Comparison of ENCODE assay signal across 8 cellular contexts in the genomic region with DNA sequence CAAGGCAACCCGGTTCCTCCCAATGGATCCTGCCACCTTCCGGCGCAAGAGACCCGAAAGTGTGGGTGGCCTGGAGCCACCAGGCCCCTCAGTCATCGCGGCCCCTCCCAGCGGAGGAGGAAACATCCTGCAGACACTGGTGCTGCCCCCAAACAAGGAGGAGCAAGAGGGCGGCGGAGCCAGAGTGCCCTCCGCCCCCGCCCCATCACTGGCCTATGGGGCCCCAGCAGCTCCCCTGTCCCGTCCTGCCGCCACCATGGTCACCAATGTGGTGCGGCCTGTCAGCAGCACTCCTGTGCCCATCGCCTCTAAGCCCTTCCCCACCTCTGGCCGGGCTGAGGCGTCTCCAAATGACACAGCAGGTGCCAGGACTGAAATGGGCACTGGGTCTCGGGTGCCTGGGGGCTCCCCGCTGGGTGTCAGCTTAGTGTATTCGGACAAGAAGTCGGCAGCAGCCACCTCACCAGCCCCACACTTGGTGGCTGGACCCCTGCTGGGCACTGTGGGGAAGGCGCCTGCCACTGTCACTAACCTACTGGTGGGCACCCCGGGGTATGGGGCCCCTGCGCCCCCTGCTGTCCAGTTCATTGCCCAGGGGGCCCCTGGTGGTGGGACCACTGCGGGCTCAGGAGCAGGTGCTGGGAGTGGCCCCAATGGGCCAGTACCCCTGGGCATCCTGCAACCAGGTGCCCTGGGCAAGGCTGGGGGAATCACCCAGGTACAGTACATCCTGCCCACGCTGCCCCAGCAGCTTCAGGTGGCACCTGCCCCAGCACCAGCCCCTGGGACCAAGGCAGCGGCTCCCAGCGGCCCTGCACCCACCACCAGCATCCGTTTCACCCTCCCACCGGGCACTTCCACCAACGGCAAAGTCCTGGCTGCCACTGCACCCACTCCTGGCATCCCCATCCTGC. TPM values are rescaled to one million over a fixed set of nuclear protein-coding genes. Genes with fewer than 3 reads are reported as not detected.
DNase-seq lines count a peak whose midpoint lies in the region; ATAC-seq and TF ChIP-seq lines count a peak whose summit lies in the region.

No MANE protein-coding gene starts in this region.

- H3K27me3 Mint-ChIP-seq in activated naive CD4-positive, alpha-beta T cell treated with anti-CD3 and anti-CD28 coated beads for 36 hours (ENCODE audit: low read depth), result no peaks in the 10 kb centered on the region

- TF ChIP-seq POLR2A in transverse colon (IDR thresholded peaks at IDR 0.05), result no peak

- H3K36me3 ChIP-seq in transverse colon, result peaks cover 0 to 33% (median 4%) of the 10 kb centered on the region in 4 donors

- H3K9me3 Mint-ChIP-seq in activated naive CD4-positive, alpha-beta T cell treated with anti-CD3 and anti-CD28 coated beads for 36 hours, result no peaks in the 10 kb centered on the region

- peaks cover 5 to 27% (median 20%) of the 10 kb centered on the region in 4 donors for H3K4me1 ChIP-seq in transverse colon

- no peak overlapping the region for H3K4me3 ChIP-seq in transverse colon

- H3K4me1 Mint-ChIP-seq in activated naive CD4-positive, alpha-beta T cell treated with anti-CD3 and anti-CD28 coated beads for 36 hours (ENCODE audit: low read depth), result peaks cover 9% of the 10 kb centered on the region

- peak in 4 of 5 experiments; percentile 22 to 53 (median 38) for TF ChIP-seq CTCF in transverse colon (IDR thresholded peaks at IDR 0.05)

- intact Hi-C loops in activated naive CD4-positive, alpha-beta T cell treated with anti-CD3 and anti-CD28 coated beads for 36 hours (cut with micrococcal nuclease), result no loop called here
- intact Hi-C loops in transverse colon (cut with DNase I; ENCODE audit: low total_unique reads), result no loop called here

- peak overlapping the region in 1 of 4 donors; percentile 25 for H3K27ac ChIP-seq in transverse colon

- H3K27me3 ChIP-seq in transverse colon, result no peaks in the 10 kb centered on the region

- H3K9me3 ChIP-seq in transverse colon, result no peaks in the 10 kb centered on the region

- TF ChIP-seq EP300 in transverse colon (IDR thresholded peaks at IDR 0.05; ENCODE audit: low read depth), result no peak

- no peak for ATAC-seq in HG02759 (IDR thresholded peaks at IDR 0.05; ENCODE audit: unreplicated experiment)

- no peak overlapping the region for H3K4me3 Mint-ChIP-seq in activated naive CD4-positive, alpha-beta T cell treated with anti-CD3 and anti-CD28 coated beads for 36 hours

- H3K27ac Mint-ChIP-seq in activated naive CD4-positive, alpha-beta T cell treated with anti-CD3 and anti-CD28 coated beads for 36 hours, result peak overlapping the region; percentile 65

- in situ Hi-C loops in transverse colon (cut with MboI; ENCODE audit: low pct_ligation_motif_present in 1 of 4, low pct_unique_long_range_greater_than_20kb in 1 of 4, low sequenced_read_pairs in 3 of 4), result loop anchor here in 2 of 4 donors (10.0 kb wide), 1 partner anchor 156 kb away; the partner anchor contains the start of gene POU2F2 (in 2 of the 2)

- WGBS in transverse colon (ENCODE audit: low coverage in 1 of 2), 2 donors, result 80% methylated on average over 11 of the region's 31 CpGs; no CpG with 5 or more reads in 1 of the 2 donors

- peaks cover 9% of the 10 kb centered on the region for H3K36me3 Mint-ChIP-seq in activated naive CD4-positive, alpha-beta T cell treated with anti-CD3 and anti-CD28 coated beads for 36 hours (ENCODE audit: low read depth)

- CTCF ChIA-PET in activated naive CD4-positive, alpha-beta T cell treated with anti-CD3 and anti-CD28 coated beads for 36 hours (lab: Charles Lee), result interaction anchor here (1.2 to 2.3 kb wide), 2 partner anchors 9 to 11 kb away, joined by 3 to 6 read pairs; no protein-coding TSS in a partner anchor

- DNase-seq in GM03348 (ENCODE audit: low spot score), result peak; percentile 38
- peak; percentile 22 for DNase-seq in OCI-M1 (lab: John Stamatoyannopoulos, UW)
- peak; percentile 40 for DNase-seq in activated naive CD4-positive, alpha-beta T cell treated with anti-CD3 and anti-CD28 coated beads for 36 hours
- peak; percentile 29 for DNase-seq in left kidney (ENCODE audit: low read depth, low spot score)
- no peak for DNase-seq in transverse colon
- no peak for DNase-seq in NCI-H2029 (lab: John Stamatoyannopoulos, UW)
- DNase-seq in NCI-H510A treated with DMSO at 0.1 percent for 48 hours (lab: John Stamatoyannopoulos, UW), result no peak

RNA-seq across cellular contexts. Expression of gene PRR19, which starts 11.2 kb away (rescaled TPM):
- under 1 TPM; 0.27 to 0.43 TPM for total RNA-seq in activated naive CD4-positive, alpha-beta T cell treated with anti-CD3 and anti-CD28 coated beads for 36 hours
- total RNA-seq in transverse colon, result under 1 TPM in 2 of 4 donors, not detected in 2; 0.41 to 0.79 TPM

RNA-seq across cellular contexts. Expression of gene PAFAH1B3, which starts 11.6 kb away (rescaled TPM):
- total RNA-seq in activated naive CD4-positive, alpha-beta T cell treated with anti-CD3 and anti-CD28 coated beads for 36 hours, result 10 to 100 TPM; 36.6 TPM
- total RNA-seq in transverse colon, result 10 to 100 TPM in 3 of 4 donors, not detected in 1; 16.7 to 35.2 (median 24.4) TPM

RNA-seq across cellular contexts. Expression of gene CIC, which starts 21.7 kb away (rescaled TPM):
- total RNA-seq in activated naive CD4-positive, alpha-beta T cell treated with anti-CD3 and anti-CD28 coated beads for 36 hours, result 10 to 100 TPM; 60.2 to 61.5 TPM
- 10 to 100 TPM; 35.1 to 96.5 (median 43.6) TPM for total RNA-seq in transverse colon

RNA-seq across cellular contexts. Expression of gene TMEM145, which starts 22.3 kb away (rescaled TPM):
- not detected for total RNA-seq in activated naive CD4-positive, alpha-beta T cell treated with anti-CD3 and anti-CD28 coated beads for 36 hours
- total RNA-seq in transverse colon, result not detected

RNA-seq across cellular contexts. Expression of gene MEGF8, which starts 34.7 kb away (rescaled TPM):
- total RNA-seq in activated naive CD4-positive, alpha-beta T cell treated with anti-CD3 and anti-CD28 coated beads for 36 hours, result 1 to 10 TPM; 3.3 to 4.0 TPM
- total RNA-seq in transverse colon, result 10 to 100 TPM; 15.3 to 40.4 (median 22.8) TPM

Comparison
In these comparisons a context has a peak if more than half of its experiments do, and no peak if none do; other contexts are left out.
1. DNase-seq: peak in GM03348 (single experiment), OCI-M1 (single experiment), activated naive CD4-positive, alpha-beta T cell treated with anti-CD3 and anti-CD28 coated beads for 36 hours (single experiment) and left kidney (single experiment); none in transverse colon (single experiment), NCI-H2029 (single experiment) and NCI-H510A treated with DMSO at 0.1 percent for 48 hours (single experiment).